ENCODE assay signal across 2 cellular contexts in genomic region chr3:62370112-62371031, GRCh38.
TF ChIP-seq lines count a peak whose summit lies in the region.

No MANE protein-coding gene starts in this region.

TF ChIP-seq in H1, 55 proteins besides CTCF, POLR2A, EP300 and RAD21:
- TF ChIP-seq POLR2AphosphoS5 (IDR thresholded peaks at IDR 0.05; ENCODE audit: low read depth, low read length) (no peak), E2F6 (IDR thresholded peaks at IDR 0.05) (peak; percentile 41), POU5F1 (IDR thresholded peaks at IDR 0.05; ENCODE audit: low read depth, low read length) (no peak), EZH2 (IDR thresholded peaks at IDR 0.05; ENCODE audit: low read depth, low read length, severe bottlenecking) (peak; percentile 92), TCF12 (IDR thresholded peaks at IDR 0.05; ENCODE audit: low read depth, low read length) (0 out of 2 replicates have a peak, but pooled peaks have one; percentile 28), HDAC2 (IDR thresholded peaks at IDR 0.05; ENCODE audit: borderline replicate concordance in 1 of 2, low read depth in 2 of 2, low read length in 2 of 2) (no peak), SIN3A (conservative IDR thresholded peaks at IDR 0.05 in 1 of 2, IDR thresholded peaks at IDR 0.05 in 1 of 2; ENCODE audit: low read depth in 1 of 2, low read length in 2 of 2) (no peak), RNF2 (IDR thresholded peaks at IDR 0.05; ENCODE audit: borderline replicate concordance, low read depth, low read length, missing control alignments, poor library complexity, severe bottlenecking) (peak; percentile 81), HDAC6 (IDR thresholded peaks at IDR 0.05; ENCODE audit: low read depth, low read length) (no peak), GABPA (IDR thresholded peaks at IDR 0.05; ENCODE audit: borderline replicate concordance, insufficient read depth, low read length) (peak; percentile 22; the same call in 1 of the 2 replicates), CTBP2 (IDR thresholded peaks at IDR 0.05; ENCODE audit: borderline replicate concordance, insufficient read depth, insufficient read length, low read length) (peak; percentile 42), CBX8 (IDR thresholded peaks at IDR 0.05; ENCODE audit: borderline replicate concordance, low read depth, low read length) (peak; percentile 72)

TF ChIP-seq in neural cell, 6 proteins besides CTCF, POLR2A, EP300 and RAD21:
- no peak for TF ChIP-seq POLR2AphosphoS5 (IDR thresholded peaks at IDR 0.05)
- TF ChIP-seq TAF1 (IDR thresholded peaks at IDR 0.05; ENCODE audit: low read depth), result no peak
- no peak for TF ChIP-seq REST (IDR thresholded peaks at IDR 0.05; ENCODE audit: borderline replicate concordance)
- no peak for TF ChIP-seq MXI1 (conservative IDR thresholded peaks at IDR 0.05; ENCODE audit: poor library complexity, severe bottlenecking)
- TF ChIP-seq EZH2 (IDR thresholded peaks at IDR 0.05; ENCODE audit: borderline replicate concordance, insufficient read depth, low read length, poor library complexity, severe bottlenecking), result peak; percentile 65
